Comparison of ENCODE assay signal across 9 cellular contexts in genomic region chr1:102191723-102192122, GRCh38.
DNase-seq lines count a peak whose midpoint lies in the region; ATAC-seq and TF ChIP-seq lines count a peak whose summit lies in the region.
"Had no signal": no experiment of that assay in that cellular context is flagged by ENCODE, and none has a peak within 500 bp of the region (broad histone marks: within the 10 kb centered on the region; RNA-seq: fewer than 3 reads in every experiment).

No MANE protein-coding gene starts in this region.

- peaks cover under 1% of the 10 kb centered on the region for H3K9me3 Mint-ChIP-seq in CD4-positive, alpha-beta T cell
- H3K9me3 Mint-ChIP-seq: activated naive CD4-positive, alpha-beta T cell treated with anti-CD3 and anti-CD28 coated beads, Interleukin-2, amount 50 U/mL, for 72 hours had no signal

- H3K4me1 Mint-ChIP-seq in CD4-positive, alpha-beta T cell (ENCODE audit: low read depth), result no peaks in the 10 kb centered on the region

- H3K27ac ChIP-seq in CD4-positive, alpha-beta T cell (ENCODE audit: low read depth, low read length), result no peak overlapping the region

- no peaks in the 10 kb centered on the region; the same call in 1 of the 2 replicates for H3K9me3 ChIP-seq in BE2C
- no peaks in the 10 kb centered on the region for H3K9me3 ChIP-seq in CD4-positive, alpha-beta T cell (ENCODE audit: control insufficient read depth, low read length)

- H3K27me3 Mint-ChIP-seq in CD4-positive, alpha-beta T cell, result no peaks in the 10 kb centered on the region

- intact Hi-C loops in CD4-positive, alpha-beta T cell (cut with DNase I, micrococcal nuclease), result no loop called here

- no peak overlapping the region for H3K27ac Mint-ChIP-seq in CD4-positive, alpha-beta T cell
- H3K27ac Mint-ChIP-seq: activated naive CD4-positive, alpha-beta T cell treated with anti-CD3 and anti-CD28 coated beads, Interleukin-2, amount 50 U/mL, for 72 hours had no signal

- POLR2A ChIA-PET in CD4-positive, alpha-beta T cell (lab: Charles Lee), result no interaction called here

- no peak overlapping the region for H3K4me3 Mint-ChIP-seq in CD4-positive, alpha-beta T cell

- H3K4me1 ChIP-seq in BE2C, result no peaks in the 10 kb centered on the region; the same call in 1 of the 2 replicates

- peak; percentile 59 for DNase-seq in BE2C
- DNase-seq in GM20000 (ENCODE audit: low spot score), result peak; percentile 6
- peak; percentile 49 for DNase-seq in NB4 (ENCODE audit: low read depth)
- peak; percentile 51 for DNase-seq in iPS-NIHi7 (ENCODE audit: extremely low spot score)
- DNase-seq in CD4-positive, alpha-beta T cell, result no peak
- DNase-seq in stimulated activated CD4-positive, alpha-beta T cell treated with anti-CD3 and anti-CD28 coated beads, Interleukin-4, amount 100 ng/mL, for 4 hours, result no peak
- no peak for DNase-seq in GOT3 (lab: John Stamatoyannopoulos, UW)

- ATAC-seq in SK-N-SH treated with all-trans-retinoic acid at 6 μM for 48 hours, result peak; percentile 90
- no peak for ATAC-seq in CD4-positive, alpha-beta T cell (ENCODE audit: poor library complexity)
- ATAC-seq: activated naive CD4-positive, alpha-beta T cell treated with anti-CD3 and anti-CD28 coated beads, Interleukin-2, amount 50 U/mL, for 72 hours had no signal

- no peak for TF ChIP-seq POLR2A in NB4 (IDR thresholded peaks at IDR 0.05; ENCODE audit: extremely low read depth, insufficient read length)

- H3K4me3 ChIP-seq in BE2C (ENCODE audit: low read depth, low read length) (no peak overlapping the region), NB4 (ENCODE audit: low read depth, low read length) (no peak overlapping the region)

- no peaks in the 10 kb centered on the region for H3K27me3 ChIP-seq in BE2C
- H3K27me3 ChIP-seq in CD4-positive, alpha-beta T cell (ENCODE audit: control insufficient read depth, insufficient read depth, low read length), result no peaks in the 10 kb centered on the region

- CTCF ChIA-PET in CD4-positive, alpha-beta T cell (lab: Charles Lee), result no interaction called here

- no peaks in the 10 kb centered on the region for H3K36me3 Mint-ChIP-seq in CD4-positive, alpha-beta T cell (ENCODE audit: low read depth)
- H3K36me3 Mint-ChIP-seq: activated naive CD4-positive, alpha-beta T cell treated with anti-CD3 and anti-CD28 coated beads, Interleukin-2, amount 50 U/mL, for 72 hours had no signal

- peak; percentile 90 for TF ChIP-seq CTCF in BE2C (IDR thresholded peaks at IDR 0.05; ENCODE audit: low read depth, low read length)
- no peak for TF ChIP-seq CTCF in GM20000 (IDR thresholded peaks at IDR 0.05; ENCODE audit: extremely low read depth, missing control alignments)
- peak; percentile 44 for TF ChIP-seq CTCF in NB4 (IDR thresholded peaks at IDR 0.05; ENCODE audit: low read depth, low read length)
- no peak for TF ChIP-seq CTCF in CD4-positive, alpha-beta T cell (IDR thresholded peaks at IDR 0.05)

- no peaks in the 10 kb centered on the region for H3K36me3 ChIP-seq in BE2C

TF ChIP-seq in SK-N-SH treated with all-trans-retinoic acid at 6 μM for 48 hours, 23 proteins besides CTCF, POLR2A, EP300 and RAD21:
- TF ChIP-seq SNAI2 (CRISPR knock-in tag; IDR thresholded peaks at IDR 0.05), result no peak
- TF ChIP-seq OSR1 (CRISPR knock-in tag; IDR thresholded peaks at IDR 0.05), result no peak
- TF ChIP-seq ZC3H10 (CRISPR knock-in tag; IDR thresholded peaks at IDR 0.05), result no peak
- TF ChIP-seq ESRRG (CRISPR knock-in tag; IDR thresholded peaks at IDR 0.05), result no peak
- TF ChIP-seq GLIS3 (CRISPR knock-in tag; IDR thresholded peaks at IDR 0.05), result no peak
- no peak for TF ChIP-seq RARB (CRISPR knock-in tag; IDR thresholded peaks at IDR 0.05)
- no peak for TF ChIP-seq PATZ1 (CRISPR knock-in tag; IDR thresholded peaks at IDR 0.05; ENCODE audit: borderline replicate concordance)
- no peak for TF ChIP-seq CSDC2 (CRISPR knock-in tag; IDR thresholded peaks at IDR 0.05)
- no peak for TF ChIP-seq ZNF8 (CRISPR knock-in tag; IDR thresholded peaks at IDR 0.05)
- no peak for TF ChIP-seq TSHZ2 (CRISPR knock-in tag; IDR thresholded peaks at IDR 0.05)
- no peak for TF ChIP-seq CSRNP3 (CRISPR knock-in tag; IDR thresholded peaks at IDR 0.05)
- TF ChIP-seq ZNF565 (CRISPR knock-in tag; conservative IDR thresholded peaks at IDR 0.05; ENCODE audit: low read depth), result no peak
- TF ChIP-seq ZFP30 (CRISPR knock-in tag; IDR thresholded peaks at IDR 0.05), result no peak
- no peak for TF ChIP-seq ARNTL (CRISPR knock-in tag; IDR thresholded peaks at IDR 0.05; ENCODE audit: borderline replicate concordance, low read depth)
- TF ChIP-seq TCF4 (CRISPR knock-in tag; IDR thresholded peaks at IDR 0.05; ENCODE audit: borderline replicate concordance), result no peak
- no peak for TF ChIP-seq ISL1 (CRISPR knock-in tag; IDR thresholded peaks at IDR 0.05)
- TF ChIP-seq ZFP3 (CRISPR knock-in tag; IDR thresholded peaks at IDR 0.05), result no peak
- TF ChIP-seq TOX (CRISPR knock-in tag; IDR thresholded peaks at IDR 0.05; ENCODE audit: borderline replicate concordance), result no peak
- no peak for TF ChIP-seq CREB5 (CRISPR knock-in tag; IDR thresholded peaks at IDR 0.05; ENCODE audit: low read depth)
- TF ChIP-seq BACH2 (CRISPR knock-in tag; IDR thresholded peaks at IDR 0.05; ENCODE audit: borderline replicate concordance), result no peak

Comparison
In these comparisons a context has a peak if more than half of its experiments do, and no peak if none do; other contexts are left out.
1. DNase-seq: peak in BE2C (single experiment), GM20000 (single experiment), NB4 (single experiment) and iPS-NIHi7 (single experiment); none in CD4-positive, alpha-beta T cell (0 of 10), stimulated activated CD4-positive, alpha-beta T cell treated with anti-CD3 and anti-CD28 coated beads, Interleukin-4, amount 100 ng/mL, for 4 hours (0 of 2) and GOT3 (single experiment).
2. CTCF ChIP-seq: peak in BE2C (single experiment) and NB4 (single experiment); none in GM20000 (single experiment) and CD4-positive, alpha-beta T cell (single experiment).